ENCODE assay signal across 21 cellular contexts in genomic region chr19:48498922-48499321, GRCh38. TPM values are rescaled to one million over a fixed set of nuclear protein-coding genes. Genes with fewer than 3 reads are reported as not detected.
A peak's percentile ranks its signal among the peaks of the same experiment; 100 is the strongest.
DNase-seq lines count a peak whose midpoint lies in the region; ATAC-seq and TF ChIP-seq lines count a peak whose summit lies in the region.
"Had no signal": no experiment of that assay in that cellular context is flagged by ENCODE, and none has a peak within 500 bp of the region (broad histone marks: within the 10 kb centered on the region; RNA-seq: fewer than 3 reads in every experiment).

No MANE protein-coding gene starts in this region.

- H3K4me1 ChIP-seq in left ventricle myocardium inferior (peaks cover 24% of the 10 kb centered on the region), thoracic aorta (ENCODE audit: control insufficient read depth in 1 of 2, low read depth in 2 of 2) (peaks cover 0 to 6% of the 10 kb centered on the region in 2 donors)

- TF ChIP-seq CTCF in left ventricle myocardium inferior (IDR thresholded peaks at IDR 0.05; ENCODE audit: borderline replicate concordance): no peak
- no peak for TF ChIP-seq CTCF in thoracic aorta (IDR thresholded peaks at IDR 0.05)

- intact Hi-C loops in left ventricle myocardium inferior (cut with micrococcal nuclease): no loop called here
- intact Hi-C loops in Right ventricle myocardium inferior (cut with DNase I): no loop called here

- peaks cover 7 to 16% of the 10 kb centered on the region in 2 donors for H3K27me3 Mint-ChIP-seq in natural killer cell treated with Interleukin-12 subunit alpha and Interleukin-12 subunit beta and Interleukin-15 and Interleukin-18, amount 100 ng/mL, for 72 hours

- no peaks in the 10 kb centered on the region for H3K9me3 ChIP-seq in left ventricle myocardium inferior (replicated peaks)
- no peaks in the 10 kb centered on the region for H3K9me3 ChIP-seq in thoracic aorta

- no peak overlapping the region for H3K4me3 Mint-ChIP-seq in natural killer cell treated with Interleukin-12 subunit alpha and Interleukin-12 subunit beta and Interleukin-15 and Interleukin-18, amount 100 ng/mL, for 72 hours

- no peaks in the 10 kb centered on the region for H3K9me3 Mint-ChIP-seq in natural killer cell treated with Interleukin-12 subunit alpha and Interleukin-12 subunit beta and Interleukin-15 and Interleukin-18, amount 100 ng/mL, for 72 hours

- H3K36me3 Mint-ChIP-seq in natural killer cell treated with Interleukin-12 subunit alpha and Interleukin-12 subunit beta and Interleukin-15 and Interleukin-18, amount 100 ng/mL, for 72 hours: no peaks in the 10 kb centered on the region
- H3K36me3 Mint-ChIP-seq: CD4-positive, alpha-beta memory T cell had no signal

- DNase-seq in left ventricle myocardium inferior (no peak), Right ventricle myocardium inferior (ENCODE audit: missing footprints) (no peak), Daoy (ENCODE audit: low read depth) (peak; percentile 22), thoracic aorta (ENCODE audit: low spot score) (no peak), DMS153 (lab: John Stamatoyannopoulos, UW) (no peak)
- DNase-seq in natural killer cell treated with Interleukin-12 subunit alpha and Interleukin-12 subunit beta and Interleukin-15 and Interleukin-18, amount 100 ng/mL, for 72 hours (ENCODE audit: low spot score): no peak
- DNase-seq: ACHN; AML-193; CD4-positive, alpha-beta memory T cell; GF-D8; NCI-H1048; NCI-H1436 treated with DMSO at 0.1 percent for 48 hours; NCI-H2029 treated with DMSO at 0.1 percent for 48 hours; NCI-H2227 treated with DMSO at 0.1 percent for 48 hours; NCI-H524 treated with DMSO at 0.1 percent for 48 hours; OCI-M1 had no signal

- H3K4me1 Mint-ChIP-seq in natural killer cell treated with Interleukin-12 subunit alpha and Interleukin-12 subunit beta and Interleukin-15 and Interleukin-18, amount 100 ng/mL, for 72 hours (ENCODE audit: low read depth in 2 of 2): peaks cover 11 to 27% of the 10 kb centered on the region in 2 donors

- H3K27me3 ChIP-seq in left ventricle myocardium inferior (ENCODE audit: low read depth) (peaks cover 64% of the 10 kb centered on the region), thoracic aorta (replicated peaks; ENCODE audit: insufficient read depth) (no peaks in the 10 kb centered on the region)

- peak overlapping the region; percentile 42 for H3K4me3 ChIP-seq in left ventricle myocardium inferior
- H3K4me3 ChIP-seq in thoracic aorta: peak overlapping the region; percentile 21

- ATAC-seq in Right ventricle myocardium inferior (no peak), SK-N-SH treated with all-trans-retinoic acid at 6 μM for 48 hours (0 out of 3 replicates have a peak, but pooled peaks have one; percentile 15), thoracic aorta (ENCODE audit: insufficient number of reproducible peaks, low FRiP score, low read depth) (no peak)
- no peak for ATAC-seq in natural killer cell treated with Interleukin-12 subunit alpha and Interleukin-12 subunit beta and Interleukin-15 and Interleukin-18, amount 100 ng/mL, for 72 hours

- H3K36me3 ChIP-seq in left ventricle myocardium inferior (no peaks in the 10 kb centered on the region), thoracic aorta (no peaks in the 10 kb centered on the region)

- H3K27ac ChIP-seq in left ventricle myocardium inferior (replicated peaks) (no peak overlapping the region), thoracic aorta (no peak overlapping the region)
- H3K27ac ChIP-seq: KMS-11 had no signal

- H3K27ac Mint-ChIP-seq in natural killer cell treated with Interleukin-12 subunit alpha and Interleukin-12 subunit beta and Interleukin-15 and Interleukin-18, amount 100 ng/mL, for 72 hours: no peak overlapping the region
- H3K27ac Mint-ChIP-seq: CD4-positive, alpha-beta memory T cell had no signal

TF ChIP-seq in SK-N-SH treated with all-trans-retinoic acid at 6 μM for 48 hours, 23 proteins besides CTCF, POLR2A, EP300 and RAD21:
- TF ChIP-seq ZNF70 (CRISPR knock-in tag; IDR thresholded peaks at IDR 0.05): no peak
- TF ChIP-seq CSRNP3 (CRISPR knock-in tag; IDR thresholded peaks at IDR 0.05): no peak
- TF ChIP-seq ZC3H10 (CRISPR knock-in tag; IDR thresholded peaks at IDR 0.05): no peak
- TF ChIP-seq TSHZ2 (CRISPR knock-in tag; IDR thresholded peaks at IDR 0.05): no peak
- no peak for TF ChIP-seq TOX (CRISPR knock-in tag; IDR thresholded peaks at IDR 0.05; ENCODE audit: borderline replicate concordance)
- TF ChIP-seq PPARA (CRISPR knock-in tag; IDR thresholded peaks at IDR 0.05; ENCODE audit: borderline replicate concordance): no peak
- no peak for TF ChIP-seq ZFP3 (CRISPR knock-in tag; IDR thresholded peaks at IDR 0.05)
- no peak for TF ChIP-seq OSR1 (CRISPR knock-in tag; IDR thresholded peaks at IDR 0.05)
- no peak for TF ChIP-seq ZNF565 (CRISPR knock-in tag; conservative IDR thresholded peaks at IDR 0.05; ENCODE audit: low read depth)
- TF ChIP-seq SNAI2 (CRISPR knock-in tag; IDR thresholded peaks at IDR 0.05): no peak
- no peak for TF ChIP-seq BACH2 (CRISPR knock-in tag; IDR thresholded peaks at IDR 0.05; ENCODE audit: borderline replicate concordance)
- TF ChIP-seq CSDC2 (CRISPR knock-in tag; IDR thresholded peaks at IDR 0.05): no peak
- TF ChIP-seq TCF4 (CRISPR knock-in tag; IDR thresholded peaks at IDR 0.05; ENCODE audit: borderline replicate concordance): no peak
- TF ChIP-seq ESRRG (CRISPR knock-in tag; IDR thresholded peaks at IDR 0.05): no peak
- no peak for TF ChIP-seq RARB (CRISPR knock-in tag; IDR thresholded peaks at IDR 0.05)

RNA-seq across cellular contexts. Expression of gene LMTK3, which starts 12.7 kb away (rescaled TPM):
- 1.1 TPM for total RNA-seq in left ventricle myocardium inferior
- 0.70 TPM for total RNA-seq in Right ventricle myocardium inferior
- total RNA-seq in Daoy (2014; rRNA removed; shearing (Covaris generic)): under 0.01 TPM in 1 of 2 replicates, not detected in the other
- total RNA-seq in thoracic aorta: 1 to 10 TPM in 1 of 2 donors, under 1 TPM in 1; 0.41 to 4.5 TPM
- total RNA-seq in natural killer cell treated with Interleukin-12 subunit alpha and Interleukin-12 subunit beta and Interleukin-15 and Interleukin-18, amount 100 ng/mL, for 72 hours: 1 to 10 TPM in 1 of 2 donors, under 1 TPM in 1; 0.40 to 1.3 TPM
- total RNA-seq: H4, RPMI7951 had no signal

RNA-seq across cellular contexts. Expression of gene CYTH2, which starts 29.8 kb away (rescaled TPM):
- 32.1 TPM for total RNA-seq in left ventricle myocardium inferior
- total RNA-seq in Right ventricle myocardium inferior: 30.7 TPM
- 43.3 and 93.8 TPM in 2 replicates for total RNA-seq in Daoy (2014; rRNA removed; shearing (Covaris generic))
- total RNA-seq in thoracic aorta: 10 to 100 TPM; 50.6 to 79.4 TPM
- total RNA-seq in natural killer cell treated with Interleukin-12 subunit alpha and Interleukin-12 subunit beta and Interleukin-15 and Interleukin-18, amount 100 ng/mL, for 72 hours: 10 to 100 TPM; 66.4 to 66.9 TPM

RNA-seq across cellular contexts. Expression of gene KCNJ14, which starts 43.5 kb away (rescaled TPM):
- 0.27 TPM for total RNA-seq in left ventricle myocardium inferior
- total RNA-seq in Right ventricle myocardium inferior: 0.19 TPM
- total RNA-seq in Daoy (2014; rRNA removed; shearing (Covaris generic)): 1.8 and 3.8 TPM in 2 replicates
- 1 to 10 TPM in 1 of 2 donors, under 1 TPM in 1; 0.27 to 1.2 TPM for total RNA-seq in thoracic aorta
- 1 to 10 TPM; 2.1 to 4.6 TPM for total RNA-seq in natural killer cell treated with Interleukin-12 subunit alpha and Interleukin-12 subunit beta and Interleukin-15 and Interleukin-18, amount 100 ng/mL, for 72 hours

RNA-seq across cellular contexts. Expression of gene SULT2B1, which starts 53.0 kb away (rescaled TPM):
- total RNA-seq in left ventricle myocardium inferior (0.33 TPM), Right ventricle myocardium inferior (0.43 TPM), thoracic aorta (not detected)
- total RNA-seq in Daoy (2014; rRNA removed; shearing (Covaris generic)): not detected in 2 replicates
- total RNA-seq in natural killer cell treated with Interleukin-12 subunit alpha and Interleukin-12 subunit beta and Interleukin-15 and Interleukin-18, amount 100 ng/mL, for 72 hours: not detected
- total RNA-seq: CD4-positive, alpha-beta memory T cell; M059J; RPMI7951 had no signal

RNA-seq across cellular contexts. Expression of gene GRWD1, which starts 53.1 kb away (rescaled TPM):
- total RNA-seq in left ventricle myocardium inferior (17.0 TPM), Right ventricle myocardium inferior (17.7 TPM), thoracic aorta (10 to 100 TPM; 17.5 to 38.3 TPM)
- total RNA-seq in Daoy (2014; rRNA removed; shearing (Covaris generic)): 108 and 129 TPM in 2 replicates
- total RNA-seq in natural killer cell treated with Interleukin-12 subunit alpha and Interleukin-12 subunit beta and Interleukin-15 and Interleukin-18, amount 100 ng/mL, for 72 hours: 100 to 1,000 TPM in 1 of 2 donors, 10 to 100 TPM in 1; 60.6 to 104 TPM
